8 cellular contexts compared by ENCODE assay signal in the genomic region with DNA sequence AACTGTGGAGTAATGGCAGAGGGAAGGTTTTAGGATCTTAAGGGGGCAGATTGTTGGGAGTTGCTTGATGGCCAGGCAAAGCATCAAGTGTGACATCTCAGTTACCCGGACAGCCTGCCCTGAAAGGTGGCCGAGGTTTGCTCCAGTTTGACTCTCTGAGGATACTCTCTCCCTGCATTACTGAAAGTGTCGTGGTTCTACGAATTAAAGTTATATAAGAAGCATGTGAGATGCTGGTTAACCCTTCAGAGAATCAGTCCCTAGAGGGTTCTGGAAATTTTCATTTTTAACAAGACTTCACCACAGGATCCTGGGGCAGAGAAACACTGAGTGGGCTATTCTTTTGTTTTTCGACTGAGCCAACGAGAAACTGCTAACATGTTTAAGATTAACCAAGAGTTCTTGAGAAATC. TPM values are rescaled to one million over a fixed set of nuclear protein-coding genes. Genes with fewer than 3 reads are reported as not detected.
A peak's percentile ranks its signal among the peaks of the same experiment; 100 is the strongest.
DNase-seq lines count a peak whose midpoint lies in the region; ATAC-seq and TF ChIP-seq lines count a peak whose summit lies in the region.

No MANE protein-coding gene starts in this region.

- peak overlapping the region; percentile 75 for H3K4me2 ChIP-seq in GM23338

- peak overlapping the region; percentile 48; the same call in 1 of the 2 replicates for H2AFZ ChIP-seq in GM23338

- no peaks in the 10 kb centered on the region for H3K9me3 ChIP-seq in BE2C
- no peaks in the 10 kb centered on the region for H3K9me3 ChIP-seq in uterus

- H3K27me3 Mint-ChIP-seq in GM23338 (ENCODE audit: insufficient read depth, low read depth, poor library complexity): peaks cover 22% of the 10 kb centered on the region

- H3K27ac Mint-ChIP-seq in GM23338: peak overlapping the region; percentile 100

- intact Hi-C loops in lower leg skin (cut with DNase I; ENCODE audit: low total_unique reads) (no loop called here), uterus (cut with DNase I; ENCODE audit: low total_unique reads) (no loop called here)

- H3K9me3 Mint-ChIP-seq in GM23338: peaks cover 20% of the 10 kb centered on the region

- H3K36me3 Mint-ChIP-seq in GM23338 (ENCODE audit: low read depth): peaks cover 34% of the 10 kb centered on the region

- H3F3A ChIP-seq in GM23338 (replicated peaks; ENCODE audit: low read depth): peaks cover 8% of the 10 kb centered on the region; the same call in 1 of the 2 replicates

- H3K36me3 ChIP-seq in BE2C (no peaks in the 10 kb centered on the region), GM23338 (ENCODE audit: insufficient read depth) (peaks cover 5% of the 10 kb centered on the region; the same call in 1 of the 2 replicates), uterus (no peaks in the 10 kb centered on the region)

- peak overlapping the region; percentile 98 for H3K4me3 Mint-ChIP-seq in GM23338

- H3K4me1 Mint-ChIP-seq in GM23338: peaks cover 31% of the 10 kb centered on the region

- no peak for TF ChIP-seq POLR2A in lower leg skin (IDR thresholded peaks at IDR 0.05)
- no peak for TF ChIP-seq POLR2A in uterus (IDR thresholded peaks at IDR 0.05)

- WGBS in lower leg skin, 2 donors: 42 to 54% methylated on average over 6 of the region's 6 CpGs

- H3K4me3 ChIP-seq in BE2C (ENCODE audit: low read depth, low read length) (peak overlapping the region; percentile 75), GM23338 (peak overlapping the region; percentile 71), lower leg skin (ENCODE audit: low read depth, poor library complexity, severe bottlenecking) (peak overlapping the region; percentile 70), uterus (peak overlapping the region; percentile 86 to 96)

- no peaks in the 10 kb centered on the region for H3K9me2 ChIP-seq in GM23338 (ENCODE audit: insufficient read depth)

- H3K4me1 ChIP-seq in BE2C (no peaks in the 10 kb centered on the region), GM23338 (ENCODE audit: insufficient read depth) (peaks cover 21% of the 10 kb centered on the region), uterus (no peaks in the 10 kb centered on the region)

- H3K27ac ChIP-seq in GM23338 (ENCODE audit: low read depth): peak overlapping the region; percentile 100
- peak overlapping the region; percentile 99 for H3K27ac ChIP-seq in angular gyrus (ENCODE audit: low read depth, low read length)
- peak overlapping the region; percentile 98 to 100 for H3K27ac ChIP-seq in uterus

- H3K27me3 ChIP-seq in BE2C (no peaks in the 10 kb centered on the region), GM23338 (ENCODE audit: insufficient read depth) (no peaks in the 10 kb centered on the region), uterus (no peaks in the 10 kb centered on the region)

- H4K20me1 ChIP-seq in GM23338 (replicated peaks; ENCODE audit: insufficient read depth): 0 out of 2 replicates have a peak, but pooled peaks cover 3% of the 10 kb centered on the region

- ATAC-seq in GM23338: no peak; the same call in 2 of the 3 replicates

- TF ChIP-seq CTCF in BE2C (IDR thresholded peaks at IDR 0.05; ENCODE audit: low read depth, low read length): no peak
- no peak for TF ChIP-seq CTCF in GM23338 (conservative IDR thresholded peaks at IDR 0.05; ENCODE audit: low read depth in 2 of 2)
- TF ChIP-seq CTCF in lower leg skin (IDR thresholded peaks at IDR 0.05): no peak
- TF ChIP-seq CTCF in uterus (IDR thresholded peaks at IDR 0.05): no peak

- DNase-seq in BE2C (no peak), GM23338 (ENCODE audit: low spot score) (no peak), lower leg skin (ENCODE audit: low spot score in 2 of 2) (no peak), uterus (no peak), NCI-H446 treated with DMSO at 0.1 percent for 48 hours (lab: John Stamatoyannopoulos, UW) (no peak)
- no peak for DNase-seq in activated effector memory CD4-positive, alpha-beta T cell treated with anti-CD3 and anti-CD28 coated beads, Interleukin-2, amount 50 U/mL, for 16 hours
- no peak for DNase-seq in activated CD4-positive, alpha-beta T cell treated with anti-CD3 and anti-CD28 coated beads for 4 hours

- peaks cover 37% of the 10 kb centered on the region for H3K79me2 ChIP-seq in GM23338 (replicated peaks; ENCODE audit: insufficient read depth)

TF ChIP-seq in GM23338, 12 proteins besides CTCF, POLR2A, EP300 and RAD21 (continues in another document):
- TF ChIP-seq ZNF114 (CRISPR knock-in tag; IDR thresholded peaks at IDR 0.05) (no peak; the same call in 1 of the 2 replicates), JUNB (IDR thresholded peaks at IDR 0.05; ENCODE audit: unreplicated experiment) (no peak), EZH2 (IDR thresholded peaks at IDR 0.05; ENCODE audit: low read depth, unreplicated experiment) (no peak), NANOG (IDR thresholded peaks at IDR 0.05; ENCODE audit: borderline replicate concordance) (no peak), ZNF331 (CRISPR knock-in tag; IDR thresholded peaks at IDR 0.05; ENCODE audit: low read depth) (no peak), EZH2phosphoT487 (IDR thresholded peaks at IDR 0.05; ENCODE audit: unreplicated experiment) (no peak), POLR2AphosphoS5 (IDR thresholded peaks at IDR 0.05; ENCODE audit: low read depth) (no peak), STAT1 (IDR thresholded peaks at IDR 0.05; ENCODE audit: unreplicated experiment) (no peak), CREB1 (CRISPR knock-in tag; IDR thresholded peaks at IDR 0.05; ENCODE audit: low read depth) (no peak)
- TF ChIP-seq, protein P1, sequence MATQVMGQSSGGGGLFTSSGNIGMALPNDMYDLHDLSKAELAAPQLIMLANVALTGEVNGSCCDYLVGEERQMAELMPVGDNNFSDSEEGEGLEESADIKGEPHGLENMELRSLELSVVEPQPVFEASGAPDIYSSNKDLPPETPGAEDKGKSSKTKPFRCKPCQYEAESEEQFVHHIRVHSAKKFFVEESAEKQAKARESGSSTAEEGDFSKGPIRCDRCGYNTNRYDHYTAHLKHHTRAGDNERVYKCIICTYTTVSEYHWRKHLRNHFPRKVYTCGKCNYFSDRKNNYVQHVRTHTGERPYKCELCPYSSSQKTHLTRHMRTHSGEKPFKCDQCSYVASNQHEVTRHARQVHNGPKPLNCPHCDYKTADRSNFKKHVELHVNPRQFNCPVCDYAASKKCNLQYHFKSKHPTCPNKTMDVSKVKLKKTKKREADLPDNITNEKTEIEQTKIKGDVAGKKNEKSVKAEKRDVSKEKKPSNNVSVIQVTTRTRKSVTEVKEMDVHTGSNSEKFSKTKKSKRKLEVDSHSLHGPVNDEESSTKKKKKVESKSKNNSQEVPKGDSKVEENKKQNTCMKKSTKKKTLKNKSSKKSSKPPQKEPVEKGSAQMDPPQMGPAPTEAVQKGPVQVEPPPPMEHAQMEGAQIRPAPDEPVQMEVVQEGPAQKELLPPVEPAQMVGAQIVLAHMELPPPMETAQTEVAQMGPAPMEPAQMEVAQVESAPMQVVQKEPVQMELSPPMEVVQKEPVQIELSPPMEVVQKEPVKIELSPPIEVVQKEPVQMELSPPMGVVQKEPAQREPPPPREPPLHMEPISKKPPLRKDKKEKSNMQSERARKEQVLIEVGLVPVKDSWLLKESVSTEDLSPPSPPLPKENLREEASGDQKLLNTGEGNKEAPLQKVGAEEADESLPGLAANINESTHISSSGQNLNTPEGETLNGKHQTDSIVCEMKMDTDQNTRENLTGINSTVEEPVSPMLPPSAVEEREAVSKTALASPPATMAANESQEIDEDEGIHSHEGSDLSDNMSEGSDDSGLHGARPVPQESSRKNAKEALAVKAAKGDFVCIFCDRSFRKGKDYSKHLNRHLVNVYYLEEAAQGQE (IDR thresholded peaks at IDR 0.05; ENCODE audit: unreplicated experiment): no peak
- TF ChIP-seq, protein P2, sequence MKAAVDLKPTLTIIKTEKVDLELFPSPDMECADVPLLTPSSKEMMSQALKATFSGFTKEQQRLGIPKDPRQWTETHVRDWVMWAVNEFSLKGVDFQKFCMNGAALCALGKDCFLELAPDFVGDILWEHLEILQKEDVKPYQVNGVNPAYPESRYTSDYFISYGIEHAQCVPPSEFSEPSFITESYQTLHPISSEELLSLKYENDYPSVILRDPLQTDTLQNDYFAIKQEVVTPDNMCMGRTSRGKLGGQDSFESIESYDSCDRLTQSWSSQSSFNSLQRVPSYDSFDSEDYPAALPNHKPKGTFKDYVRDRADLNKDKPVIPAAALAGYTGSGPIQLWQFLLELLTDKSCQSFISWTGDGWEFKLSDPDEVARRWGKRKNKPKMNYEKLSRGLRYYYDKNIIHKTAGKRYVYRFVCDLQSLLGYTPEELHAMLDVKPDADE (IDR thresholded peaks at IDR 0.05): no peak

RNA-seq across cellular contexts. Expression of a gene that starts 0.7 kb away (rescaled TPM):
- 25.4 TPM for polyA plus RNA-seq in BE2C (2012; ENCODE audit: insufficient read depth, insufficient read length, low read depth)
- total RNA-seq in GM23338 (2014; rRNA removed; shearing (Covaris generic)): 103 and 112 TPM in 2 replicates
- polyA plus RNA-seq in GM23338 (2016; fragmentation: Nextera tagmentation; extraction: Ambion mirVana): 80.3 and 101 TPM in 2 replicates
- total RNA-seq in lower leg skin: 10 to 100 TPM; 28.0 to 57.1 (median 39.4) TPM
- total RNA-seq in uterus: 100 to 1,000 TPM in 2 of 4 donors, 10 to 100 TPM in 2; 51.7 to 167 (median 93.3) TPM
